ENCODE assay signal across 7 cellular contexts in genomic region chr19:34253167-34253566, GRCh38. TPM values are rescaled to one million over a fixed set of nuclear protein-coding genes. Genes with fewer than 3 reads are reported as not detected.
DNase-seq lines count a peak whose midpoint lies in the region; ATAC-seq, FAIRE-seq and TF ChIP-seq lines count a peak whose summit lies in the region.
"Not testable (repeated sequence)": the region's sequence is repeated elsewhere in the genome, so short reads cannot be mapped to it uniquely, and the experiment has no call there.

No MANE protein-coding gene starts in this region.

- H3K9me2 ChIP-seq in DOHH2 (replicated peaks; ENCODE audit: control insufficient read depth, low read length); MM.1S (replicated peaks; ENCODE audit: insufficient read depth, low read length): not testable (repeated sequence)

- TF ChIP-seq EP300 in HepG2 (IDR thresholded peaks at IDR 0.05; ENCODE audit: low read depth in 2 of 2, low read length in 2 of 2); HepG2 (CRISPR knock-in tag; IDR thresholded peaks at IDR 0.05; ENCODE audit: borderline replicate concordance): not testable (repeated sequence)

- peaks cover 31% of the 10 kb centered on the region for H3K79me2 ChIP-seq in DOHH2 (ENCODE audit: control insufficient read depth, low read length)
- peaks cover 26% of the 10 kb centered on the region for H3K79me2 ChIP-seq in MM.1S (ENCODE audit: low read length)
- peaks cover 26% of the 10 kb centered on the region for H3K79me2 ChIP-seq in HepG2 (ENCODE audit: insufficient read depth, low read length)
- H3K79me2 ChIP-seq in neural progenitor cell (ENCODE audit: low read depth), result peaks cover 33% of the 10 kb centered on the region

- FAIRE-seq in HepG2 (lab: Jason Lieb, UNC), result not testable (repeated sequence)

- in situ Hi-C loops in HepG2 (cut with HindIII; ENCODE audit: extremely low pct_ligation_motif_present, low pct_unique_long_range_greater_than_20kb), result not testable (repeated sequence)

- H3K27me3 ChIP-seq in DOHH2 (ENCODE audit: control insufficient read depth, low read length); MM.1S (replicated peaks; ENCODE audit: insufficient read depth, low read length); HepG2 (ENCODE audit: control insufficient read depth in 1 of 2, insufficient read depth in 2 of 2, low read length in 2 of 2); neural progenitor cell: not testable (repeated sequence)

- H3K27ac ChIP-seq in DOHH2 (ENCODE audit: low read depth, low read length); MM.1S (ENCODE audit: low read length); HepG2 (ENCODE audit: extremely low read length, insufficient read depth, low read length); neural progenitor cell: not testable (repeated sequence)

- not testable (repeated sequence) for H3K9me3 Mint-ChIP-seq in activated CD4-positive, alpha-beta T cell treated with anti-CD3 and anti-CD28 coated beads for 36 hours (ENCODE audit: low read depth); activated T-helper 17 cell treated with anti-CD3 and anti-CD28 coated beads, Interleukin-2, amount 50 U/mL, for 72 hours; brain; neural progenitor cell

- TF ChIP-seq CTCF in DOHH2 (IDR thresholded peaks at IDR 0.05; ENCODE audit: low read depth, low read length, poor library complexity, severe bottlenecking); MM.1S (IDR thresholded peaks at IDR 0.05; ENCODE audit: low read length); brain (conservative IDR thresholded peaks at IDR 0.05); HepG2 (CRISPR knock-in tag; IDR thresholded peaks at IDR 0.05); neural progenitor cell (IDR thresholded peaks at IDR 0.05): not testable (repeated sequence)

- BruUV-seq in HepG2 (replicated peaks; lab: Mats Ljungman, UMichigan), result not testable (repeated sequence)

- peak overlapping the region; percentile 98 for H3K27ac Mint-ChIP-seq in activated CD4-positive, alpha-beta T cell treated with anti-CD3 and anti-CD28 coated beads for 36 hours
- H3K27ac Mint-ChIP-seq in activated T-helper 17 cell treated with anti-CD3 and anti-CD28 coated beads, Interleukin-2, amount 50 U/mL, for 72 hours; neural progenitor cell: not testable (repeated sequence)
- H3K27ac Mint-ChIP-seq in brain, result peak overlapping the region in 3 of 5 experiments; percentile 95 to 97 (median 96)

- H3K4me1 Mint-ChIP-seq in activated CD4-positive, alpha-beta T cell treated with anti-CD3 and anti-CD28 coated beads for 36 hours, result peaks cover 29% of the 10 kb centered on the region
- peaks cover 10% of the 10 kb centered on the region for H3K4me1 Mint-ChIP-seq in activated T-helper 17 cell treated with anti-CD3 and anti-CD28 coated beads, Interleukin-2, amount 50 U/mL, for 72 hours
- H3K4me1 Mint-ChIP-seq in brain (peaks cover 33% of the 10 kb centered on the region), neural progenitor cell (peaks cover 22% of the 10 kb centered on the region)

- not testable (repeated sequence) for TF ChIP-seq RAD21 in HepG2 (CRISPR knock-in tag; IDR thresholded peaks at IDR 0.05)

- H3K36me3 ChIP-seq in DOHH2 (ENCODE audit: control insufficient read depth, low read length); MM.1S (replicated peaks; ENCODE audit: insufficient read depth, low read length); HepG2 (replicated peaks in 1 of 2; ENCODE audit: control insufficient read depth in 1 of 2, insufficient read depth in 2 of 2, low read length in 2 of 2); neural progenitor cell: not testable (repeated sequence)

- DNase-seq in MM.1S; activated CD4-positive, alpha-beta T cell treated with anti-CD3 and anti-CD28 coated beads for 36 hours; HepG2 (ENCODE audit: low spot score); neural progenitor cell (ENCODE audit: low spot score): not testable (repeated sequence)

- POLR2A ChIA-PET in activated CD4-positive, alpha-beta T cell treated with anti-CD3 and anti-CD28 coated beads for 36 hours (lab: Charles Lee); HepG2 (lab: Yijun Ruan, JAX): not testable (repeated sequence)

- H3K4me2 ChIP-seq in DOHH2 (ENCODE audit: low read length), result peak overlapping the region; percentile 84
- peak overlapping the region; percentile 68; the same call in 1 of the 2 replicates for H3K4me2 ChIP-seq in MM.1S (ENCODE audit: low read depth, low read length)
- H3K4me2 ChIP-seq in HepG2 (ENCODE audit: low read depth, low read length), result 0 out of 2 replicates have a peak overlapping the region, but pooled peaks have one; percentile 87
- H3K4me2 ChIP-seq in neural progenitor cell, result not testable (repeated sequence)

- H4K20me1 ChIP-seq in DOHH2 (ENCODE audit: control insufficient read depth, insufficient read depth, low read depth, low read length); MM.1S (ENCODE audit: insufficient read depth, low read length); HepG2 (ENCODE audit: insufficient read depth, low read length): not testable (repeated sequence)
- H4K20me1 ChIP-seq in neural progenitor cell (ENCODE audit: low read depth), result peaks cover 25% of the 10 kb centered on the region

- not testable (repeated sequence) for ATAC-seq in activated CD4-positive, alpha-beta T cell treated with anti-CD3 and anti-CD28 coated beads for 36 hours; activated T-helper 17 cell treated with anti-CD3 and anti-CD28 coated beads, Interleukin-2, amount 50 U/mL, for 72 hours (replicated peaks); HepG2

- intact Hi-C loops in activated CD4-positive, alpha-beta T cell treated with anti-CD3 and anti-CD28 coated beads for 36 hours (cut with DNase I, micrococcal nuclease); HepG2 (cut with micrococcal nuclease; ENCODE audit: unreplicated experiment): not testable (repeated sequence)

- peaks cover 17% of the 10 kb centered on the region for H3K4me1 ChIP-seq in DOHH2 (ENCODE audit: control insufficient read depth, low read length)
- not testable (repeated sequence) for H3K4me1 ChIP-seq in MM.1S (ENCODE audit: low read length); neural progenitor cell
- H3K4me1 ChIP-seq in HepG2 (ENCODE audit: insufficient read depth, low read length), result peaks cover 48% of the 10 kb centered on the region

- H3K9ac ChIP-seq in MM.1S (ENCODE audit: low read length); HepG2 (ENCODE audit: insufficient read depth, low read depth, low read length); neural progenitor cell: not testable (repeated sequence)

- H3K27me3 Mint-ChIP-seq in activated CD4-positive, alpha-beta T cell treated with anti-CD3 and anti-CD28 coated beads for 36 hours; activated T-helper 17 cell treated with anti-CD3 and anti-CD28 coated beads, Interleukin-2, amount 50 U/mL, for 72 hours; brain; neural progenitor cell (ENCODE audit: insufficient read depth, low read depth): not testable (repeated sequence)

- H2AFZ ChIP-seq in MM.1S (ENCODE audit: low read length), result peak overlapping the region; percentile 93; the same call in 1 of the 2 replicates
- not testable (repeated sequence) for H2AFZ ChIP-seq in HepG2 (ENCODE audit: low read length); neural progenitor cell (replicated peaks)

- H3K4me3 Mint-ChIP-seq in activated CD4-positive, alpha-beta T cell treated with anti-CD3 and anti-CD28 coated beads for 36 hours, result peak overlapping the region; percentile 81
- H3K4me3 Mint-ChIP-seq in activated T-helper 17 cell treated with anti-CD3 and anti-CD28 coated beads, Interleukin-2, amount 50 U/mL, for 72 hours, result peak overlapping the region; percentile 90
- H3K4me3 Mint-ChIP-seq in brain (peak overlapping the region; percentile 90 to 99 (median 93)), neural progenitor cell (peak overlapping the region; percentile 98)

- CTCF ChIA-PET in activated CD4-positive, alpha-beta T cell treated with anti-CD3 and anti-CD28 coated beads for 36 hours (lab: Charles Lee), result interaction anchor here (0.6 kb wide), 1 partner anchor 27 kb away, joined by 3 read pairs; no protein-coding TSS in a partner anchor
- CTCF ChIA-PET in HepG2 (lab: Yijun Ruan, JAX; ENCODE audit: low intra/inter-chr PET ratio, low total read pairs), result not testable (repeated sequence)

- H3K4me3 ChIP-seq in DOHH2 (ENCODE audit: low read length) (peak overlapping the region; percentile 78), HepG2 (replicated peaks in 1 of 3; ENCODE audit: insufficient read depth in 1 of 3, low read depth in 2 of 3, low read length in 3 of 3) (0 out of 6 replicates have a peak overlapping the region, but pooled peaks of 1 of the 3 experiments have one; percentile 94)
- H3K4me3 ChIP-seq in MM.1S (ENCODE audit: low read length); neural progenitor cell: not testable (repeated sequence)

- WGBS in HepG2 (ENCODE audit: low lambda C conversion rate), result 93% methylated on average over 14 of the region's 14 CpGs

- not testable (repeated sequence) for H3K36me3 Mint-ChIP-seq in activated CD4-positive, alpha-beta T cell treated with anti-CD3 and anti-CD28 coated beads for 36 hours (ENCODE audit: low read depth); activated T-helper 17 cell treated with anti-CD3 and anti-CD28 coated beads, Interleukin-2, amount 50 U/mL, for 72 hours (ENCODE audit: low read depth); brain; neural progenitor cell

- not testable (repeated sequence) for TF ChIP-seq POLR2A in HepG2 (IDR thresholded peaks at IDR 0.05; ENCODE audit: insufficient read depth in 1 of 2, low read depth in 2 of 2, low read length in 2 of 2)

- H3F3A ChIP-seq in DOHH2 (ENCODE audit: control insufficient read depth, insufficient read depth); MM.1S (ENCODE audit: insufficient read depth, low read length): not testable (repeated sequence)
- H3F3A ChIP-seq in neural progenitor cell (ENCODE audit: low read depth), result peaks cover 19% of the 10 kb centered on the region

- not testable (repeated sequence) for H3K9me3 ChIP-seq in DOHH2 (ENCODE audit: control insufficient read depth, insufficient read depth, low read length); MM.1S (replicated peaks; ENCODE audit: insufficient read depth, low read length); HepG2 (ENCODE audit: low read length); neural progenitor cell (ENCODE audit: low read depth)

RNA-seq across cellular contexts. Expression of gene GARRE1, which starts 1.2 kb away (rescaled TPM):
- total RNA-seq in activated CD4-positive, alpha-beta T cell treated with anti-CD3 and anti-CD28 coated beads for 36 hours, result 10 to 100 TPM; 14.6 to 16.1 TPM
- 10 to 100 TPM; 13.6 to 22.2 TPM for total RNA-seq in activated T-helper 17 cell treated with anti-CD3 and anti-CD28 coated beads, Interleukin-2, amount 50 U/mL, for 72 hours
- 11.7 TPM for polyA plus RNA-seq in brain (ENCODE audit: insufficient read depth, low read depth, low replicate concordance)
- total RNA-seq in HepG2 (2016; rRNA removed; fragmentation: Illumina TruSeq; extraction: Trizol), result 8.0 and 8.2 TPM in 2 replicates
- total RNA-seq in HepG2 (2016; cell fraction: cytosol; rRNA removed; fragmentation: Illumina TruSeq; extraction: Trizol; ENCODE audit: low read depth), result 2.1 and 3.3 TPM in 2 replicates
- total RNA-seq in HepG2 (2016; cell fraction: insoluble cytoplasmic fraction; rRNA removed; fragmentation: Illumina TruSeq; extraction: Trizol), result 8.1 and 8.3 TPM in 2 replicates
- 3.8 and 4.8 TPM in 2 replicates for total RNA-seq in HepG2 (2016; cell fraction: membrane; rRNA removed; fragmentation: Illumina TruSeq; extraction: Trizol)
- total RNA-seq in HepG2 (2016; cell fraction: nucleus; rRNA removed; fragmentation: Illumina TruSeq; extraction: Trizol), result 6.5 and 7.9 TPM in 2 replicates
- 11.7 and 11.8 TPM in 2 replicates for polyA plus RNA-seq in HepG2 (2011; rRNA removed)
- 8.4 and 9.7 TPM in 2 replicates for polyA plus RNA-seq in HepG2 (2011; cell fraction: cytosol; rRNA removed)
- 15.3 and 16.2 TPM in 2 replicates for polyA plus RNA-seq in HepG2 (2011; cell fraction: nucleus; rRNA removed)
- polyA plus RNA-seq in HepG2 (2012), result 8.7 and 13.7 TPM in 2 replicates
- 0.29 and 0.33 TPM in 2 replicates for polyA plus RNA-seq in HepG2 (2016; cell fraction: cytosol; fragmentation: Illumina TruSeq; extraction: Trizol; ENCODE audit: low read depth)
- 4.5 and 5.5 TPM in 2 replicates for polyA plus RNA-seq in HepG2 (2016; cell fraction: insoluble cytoplasmic fraction; fragmentation: Illumina TruSeq; extraction: Trizol; ENCODE audit: low read depth)
- 0.94 and 1.1 TPM in 2 replicates for polyA plus RNA-seq in HepG2 (2016; cell fraction: membrane; fragmentation: Illumina TruSeq; extraction: Trizol; ENCODE audit: low read depth)
- 11.6 and 15.6 TPM in 2 replicates for polyA plus RNA-seq in HepG2 (2016; cell fraction: nucleus; fragmentation: Illumina TruSeq; extraction: Trizol; ENCODE audit: insufficient read depth, low read depth)
- 9.7 and 21.6 TPM in 2 replicates for polyA minus RNA-seq in HepG2 (2011; rRNA and poly(A)+ RNA removed; ENCODE audit: low replicate concordance)
- 7.6 and 8.8 TPM in 2 replicates for polyA minus RNA-seq in HepG2 (2011; cell fraction: cytosol; rRNA and poly(A)+ RNA removed)
- 13.0 and 16.4 TPM in 2 replicates for polyA minus RNA-seq in HepG2 (2011; cell fraction: nucleus; rRNA and poly(A)+ RNA removed)
- 27.7 and 69.8 TPM in 2 replicates for total RNA-seq in neural progenitor cell (ENCODE audit: low replicate concordance)
